In the genomic region with DNA sequence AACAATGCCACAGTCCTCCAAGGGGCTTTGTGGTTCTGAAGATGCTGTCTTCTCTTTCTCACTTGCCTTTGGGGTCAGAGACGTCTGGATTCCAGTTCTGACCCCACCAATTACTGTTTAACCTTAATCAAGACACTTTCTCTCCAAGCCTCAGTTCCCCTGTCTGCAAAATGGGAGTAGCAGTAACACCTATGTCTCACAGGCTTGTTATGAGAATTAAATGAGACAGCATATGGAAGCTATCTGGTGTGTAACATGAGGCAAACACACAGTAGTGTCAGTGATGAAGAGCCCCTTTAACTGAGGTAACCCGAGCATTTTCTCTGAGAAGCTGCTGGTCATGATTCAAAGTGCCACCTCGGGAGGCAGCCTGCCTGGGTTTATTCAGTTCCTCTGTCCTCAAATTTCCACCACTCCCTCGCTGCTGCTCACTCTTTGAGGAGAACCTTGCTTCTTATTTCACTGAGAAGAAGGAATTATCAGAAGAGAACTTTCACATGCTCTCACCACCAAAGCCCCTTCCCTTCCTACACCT, we compare ENCODE assay signal across 15 cellular contexts.
"Had no signal": no experiment of that assay in that cellular context is flagged by ENCODE, and none has a peak within 500 bp of the region (broad histone marks: within the 10 kb centered on the region; RNA-seq: fewer than 3 reads in every experiment).

No MANE protein-coding gene starts in this region.

- H3K36me3 ChIP-seq: prostate gland had no signal

- H3K9ac ChIP-seq: SK-N-SH had no signal

- H3K9me3 ChIP-seq: lower lobe of right lung, prostate gland, SK-N-SH, spleen, stomach had no signal

- H3K4me3 ChIP-seq: lower lobe of right lung, prostate gland, spleen, stomach had no signal

- H3K27ac Mint-ChIP-seq: activated CD4-positive, alpha-beta T cell treated with anti-CD3 and anti-CD28 coated beads for 36 hours; activated CD8-positive, alpha-beta T cell treated with anti-CD3 and anti-CD28 coated beads, Interleukin-2, amount 10 ng/mL, durations not matched to agents 7 days and 5 days; activated T-helper 1 cell treated with anti-CD3 and anti-CD28 coated beads, Interleukin-12 subunit alpha, Interleukin-12 subunit beta, Interleukin-2, Interleukin-4 antibody, amounts not matched to agents 30 ng/mL and 10 ng/mL and 1 ng/mL, durations not matched to agents 14 hours and 24 hours and 36 hours; mesothelial cell of epicardium had no signal

- H3K4me3 Mint-ChIP-seq: activated CD4-positive, alpha-beta T cell treated with anti-CD3 and anti-CD28 coated beads for 36 hours; activated CD8-positive, alpha-beta T cell treated with anti-CD3 and anti-CD28 coated beads, Interleukin-2, amount 10 ng/mL, durations not matched to agents 7 days and 5 days; activated T-helper 1 cell treated with anti-CD3 and anti-CD28 coated beads, Interleukin-12 subunit alpha, Interleukin-12 subunit beta, Interleukin-2, Interleukin-4 antibody, amounts not matched to agents 30 ng/mL and 10 ng/mL and 1 ng/mL, durations not matched to agents 14 hours and 24 hours and 36 hours; immature natural killer cell; mesothelial cell of epicardium had no signal

- H3K9me3 Mint-ChIP-seq: activated T-helper 1 cell treated with anti-CD3 and anti-CD28 coated beads, Interleukin-12 subunit alpha, Interleukin-12 subunit beta, Interleukin-2, Interleukin-4 antibody, amounts not matched to agents 30 ng/mL and 10 ng/mL and 1 ng/mL, durations not matched to agents 14 hours and 24 hours and 36 hours; immature natural killer cell; mesothelial cell of epicardium had no signal

- H3K4me2 ChIP-seq: SK-N-SH had no signal

- H3K4me1 ChIP-seq: prostate gland had no signal

- DNase-seq: activated CD4-positive, alpha-beta T cell treated with anti-CD3 and anti-CD28 coated beads for 36 hours; activated CD8-positive, alpha-beta memory T cell treated with anti-CD3 and anti-CD28 coated beads, Interleukin-2, amount 50 U/mL, for 4 hours; activated CD8-positive, alpha-beta T cell treated with anti-CD3 and anti-CD28 coated beads, Interleukin-2, amount 10 ng/mL, durations not matched to agents 7 days and 5 days; activated naive CD4-positive, alpha-beta T cell; immature natural killer cell; lower lobe of right lung; SK-N-SH; spleen; stomach had no signal

- ATAC-seq: activated CD8-positive, alpha-beta T cell treated with anti-CD3 and anti-CD28 coated beads, Interleukin-2, amount 10 ng/mL, durations not matched to agents 7 days and 5 days; lower lobe of right lung; sciatic nerve had no signal

- H3K27me3 ChIP-seq: spleen, stomach had no signal

- FAIRE-seq: frontal cortex, urothelium cell line had no signal

- H3K27ac ChIP-seq: lower lobe of right lung, prostate gland, spleen, stomach had no signal

- H3K27me3 Mint-ChIP-seq: activated CD4-positive, alpha-beta T cell treated with anti-CD3 and anti-CD28 coated beads for 36 hours had no signal
